Comparison of ENCODE assay signal across 23 cellular contexts in genomic region chr18:78376036-78376435, GRCh38.
"Had no signal": no experiment of that assay in that cellular context is flagged by ENCODE, and none has a peak within 500 bp of the region (broad histone marks: within the 10 kb centered on the region; RNA-seq: fewer than 3 reads in every experiment).

No MANE protein-coding gene starts in this region.

- H3K27me3 Mint-ChIP-seq: activated CD4-positive, alpha-beta T cell treated with anti-CD3 and anti-CD28 coated beads, Interleukin-2, amount 10 ng/mL, durations not matched to agents 7 days and 5 days; activated CD8-positive, alpha-beta memory T cell treated with anti-CD3 and anti-CD28 coated beads, Interleukin-2, amount 10 ng/mL, durations not matched to agents 7 days and 5 days; activated CD8-positive, alpha-beta T cell treated with anti-CD3 and anti-CD28 coated beads for 36 hours; activated naive CD8-positive, alpha-beta T cell treated with anti-CD3 and anti-CD28 coated beads, Interleukin-2, amount 50 U/mL, for 24 hours; stimulated activated memory B cell treated with anti-CD40 and anti-IgM and Interleukin-4, amounts not matched to agents 10 μg/mL and 1 μg/mL and 100 μg/mL, for 72 hours had no signal

- DNase-seq: activated CD4-positive, alpha-beta T cell treated with anti-CD3 and anti-CD28 coated beads, Interleukin-2, amount 10 ng/mL, durations not matched to agents 7 days and 5 days; activated CD8-positive, alpha-beta memory T cell treated with anti-CD3 and anti-CD28 coated beads, Interleukin-2, amount 10 ng/mL, durations not matched to agents 7 days and 5 days; activated CD8-positive, alpha-beta T cell treated with anti-CD3 and anti-CD28 coated beads for 36 hours; activated gamma-delta T cell; activated naive CD4-positive, alpha-beta T cell treated with anti-CD3 and anti-CD28 coated beads, Interleukin-2, amount 50 U/mL, for 16 hours; activated naive CD8-positive, alpha-beta T cell treated with anti-CD3 and anti-CD28 coated beads, Interleukin-2, amount 50 U/mL, for 24 hours; activated T-cell treated with anti-CD3 and anti-CD28 coated beads for 4 hours; cerebellar nuclear complex; cortex of kidney; effector CD8-positive, alpha-beta T cell; foreskin keratinocyte; kidney glomerular epithelial cell; sigmoid colon; stimulated activated CD4-positive, alpha-beta T cell treated with anti-CD3 and anti-CD28 coated beads, Interleukin-15, amount 100 ng/mL, for 24 hours; stomach had no signal

- ATAC-seq: activated CD4-positive, CD25-positive, alpha-beta regulatory T cell treated with anti-CD3 and anti-CD28 coated beads, Interleukin-2, amount 50 U/mL, for 24 hours; activated CD8-positive, alpha-beta memory T cell treated with anti-CD3 and anti-CD28 coated beads, Interleukin-2, amount 10 ng/mL, durations not matched to agents 7 days and 5 days; activated CD8-positive, alpha-beta T cell treated with anti-CD3 and anti-CD28 coated beads for 36 hours; activated naive CD8-positive, alpha-beta T cell treated with anti-CD3 and anti-CD28 coated beads, Interleukin-2, amount 50 U/mL, for 24 hours; foreskin keratinocyte; stimulated activated memory B cell treated with anti-CD40 and anti-IgM and Interleukin-4, amounts not matched to agents 10 μg/mL and 1 μg/mL and 100 μg/mL, for 72 hours had no signal

- H3K4me1 ChIP-seq: foreskin keratinocyte, sigmoid colon, stomach, suprapubic skin, tibial nerve had no signal

- H3K4me3 ChIP-seq: sigmoid colon, smooth muscle cell, stomach, suprapubic skin, tibial nerve had no signal

- H3K36me3 Mint-ChIP-seq: activated CD8-positive, alpha-beta memory T cell treated with anti-CD3 and anti-CD28 coated beads, Interleukin-2, amount 10 ng/mL, durations not matched to agents 7 days and 5 days; memory B cell; stimulated activated memory B cell treated with anti-CD40 and anti-IgM and Interleukin-4, amounts not matched to agents 10 μg/mL and 1 μg/mL and 100 μg/mL, for 72 hours had no signal

- H3K4me3 Mint-ChIP-seq: activated CD4-positive, alpha-beta T cell treated with anti-CD3 and anti-CD28 coated beads, Interleukin-2, amount 10 ng/mL, durations not matched to agents 7 days and 5 days; activated CD8-positive, alpha-beta memory T cell treated with anti-CD3 and anti-CD28 coated beads, Interleukin-2, amount 10 ng/mL, durations not matched to agents 7 days and 5 days; activated CD8-positive, alpha-beta T cell treated with anti-CD3 and anti-CD28 coated beads for 36 hours; activated naive CD8-positive, alpha-beta T cell treated with anti-CD3 and anti-CD28 coated beads, Interleukin-2, amount 50 U/mL, for 24 hours; activated T-helper 1 cell treated with anti-CD3 and anti-CD28 coated beads, Interleukin-12 subunit alpha, Interleukin-12 subunit beta, Interleukin-2, Interleukin-4 antibody, amounts not matched to agents 30 ng/mL and 10 ng/mL and 1 ng/mL, durations not matched to agents 14 hours and 24 hours and 36 hours; memory B cell; nephron; stimulated activated memory B cell treated with anti-CD40 and anti-IgM and Interleukin-4, amounts not matched to agents 10 μg/mL and 1 μg/mL and 100 μg/mL, for 72 hours had no signal

- H3K9me3 Mint-ChIP-seq: activated CD4-positive, alpha-beta T cell treated with anti-CD3 and anti-CD28 coated beads, Interleukin-2, amount 10 ng/mL, durations not matched to agents 7 days and 5 days; activated CD8-positive, alpha-beta T cell treated with anti-CD3 and anti-CD28 coated beads for 36 hours; activated naive CD8-positive, alpha-beta T cell treated with anti-CD3 and anti-CD28 coated beads, Interleukin-2, amount 50 U/mL, for 24 hours; activated T-helper 1 cell treated with anti-CD3 and anti-CD28 coated beads, Interleukin-12 subunit alpha, Interleukin-12 subunit beta, Interleukin-2, Interleukin-4 antibody, amounts not matched to agents 30 ng/mL and 10 ng/mL and 1 ng/mL, durations not matched to agents 14 hours and 24 hours and 36 hours; nephron; stimulated activated memory B cell treated with anti-CD40 and anti-IgM and Interleukin-4, amounts not matched to agents 10 μg/mL and 1 μg/mL and 100 μg/mL, for 72 hours had no signal

- H3K27ac Mint-ChIP-seq: activated CD4-positive, alpha-beta T cell treated with anti-CD3 and anti-CD28 coated beads, Interleukin-2, amount 10 ng/mL, durations not matched to agents 7 days and 5 days; activated CD8-positive, alpha-beta memory T cell treated with anti-CD3 and anti-CD28 coated beads, Interleukin-2, amount 10 ng/mL, durations not matched to agents 7 days and 5 days; activated CD8-positive, alpha-beta T cell treated with anti-CD3 and anti-CD28 coated beads for 36 hours; activated naive CD8-positive, alpha-beta T cell treated with anti-CD3 and anti-CD28 coated beads, Interleukin-2, amount 50 U/mL, for 24 hours; activated T-helper 1 cell treated with anti-CD3 and anti-CD28 coated beads, Interleukin-12 subunit alpha, Interleukin-12 subunit beta, Interleukin-2, Interleukin-4 antibody, amounts not matched to agents 30 ng/mL and 10 ng/mL and 1 ng/mL, durations not matched to agents 14 hours and 24 hours and 36 hours; memory B cell; nephron; stimulated activated memory B cell treated with anti-CD40 and anti-IgM and Interleukin-4, amounts not matched to agents 10 μg/mL and 1 μg/mL and 100 μg/mL, for 72 hours had no signal

- H3K9me3 ChIP-seq: stomach, suprapubic skin, tibial nerve had no signal

- H3K36me3 ChIP-seq: sigmoid colon, stomach, suprapubic skin, tibial nerve had no signal

- H3K27me3 ChIP-seq: foreskin keratinocyte, sigmoid colon, suprapubic skin, tibial nerve had no signal

- H3K4me1 Mint-ChIP-seq: activated CD4-positive, alpha-beta T cell treated with anti-CD3 and anti-CD28 coated beads, Interleukin-2, amount 10 ng/mL, durations not matched to agents 7 days and 5 days; activated CD8-positive, alpha-beta memory T cell treated with anti-CD3 and anti-CD28 coated beads, Interleukin-2, amount 10 ng/mL, durations not matched to agents 7 days and 5 days; activated naive CD8-positive, alpha-beta T cell treated with anti-CD3 and anti-CD28 coated beads, Interleukin-2, amount 50 U/mL, for 24 hours; memory B cell; nephron; stimulated activated memory B cell treated with anti-CD40 and anti-IgM and Interleukin-4, amounts not matched to agents 10 μg/mL and 1 μg/mL and 100 μg/mL, for 72 hours had no signal

- H3K27ac ChIP-seq: foreskin keratinocyte, sigmoid colon, stomach, suprapubic skin, tibial nerve had no signal
